8 cellular contexts compared by ENCODE assay signal in genomic region chr9:131500939-131501541, GRCh38. TPM values are rescaled to one million over a fixed set of nuclear protein-coding genes. Genes with fewer than 3 reads are reported as not detected.
A peak's percentile ranks its signal among the peaks of the same experiment; 100 is the strongest.
DNase-seq lines count a peak whose midpoint lies in the region; TF ChIP-seq lines count a peak whose summit lies in the region.

No MANE protein-coding gene starts in this region.

- H2AFZ ChIP-seq in smooth muscle cell (ENCODE audit: low read depth), result no peak overlapping the region

- H3K4me3 ChIP-seq in smooth muscle cell (no peak overlapping the region), esophagus squamous epithelium (no peak overlapping the region)

- peak overlapping the region; percentile 3 for H3K27ac ChIP-seq in smooth muscle cell (ENCODE audit: low read depth)
- H3K27ac ChIP-seq in esophagus squamous epithelium, result no peak overlapping the region

- in situ Hi-C loops in SK-MEL-5 (cut with HindIII; ENCODE audit: low pct_unique_long_range_greater_than_20kb, low sequenced_read_pairs), result no loop called here

- H3K36me3 ChIP-seq in smooth muscle cell (ENCODE audit: low read depth) (peaks cover 6% of the 10 kb centered on the region), esophagus squamous epithelium (peaks cover 15 to 44% (median 26%) of the 10 kb centered on the region in 3 donors)

- H3K4me1 ChIP-seq in smooth muscle cell (ENCODE audit: low read depth), result peaks cover 11% of the 10 kb centered on the region
- H3K4me1 ChIP-seq in esophagus squamous epithelium, result peaks cover 10 to 36% (median 19%) of the 10 kb centered on the region in 3 donors

- intact Hi-C loops in esophagus squamous epithelium (cut with DNase I), result no loop called here

- TF ChIP-seq CTCF in smooth muscle cell (IDR thresholded peaks at IDR 0.05; ENCODE audit: borderline replicate concordance, insufficient read depth, poor library complexity, severe bottlenecking) (no peak), esophagus squamous epithelium (IDR thresholded peaks at IDR 0.05) (no peak)

- no peaks in the 10 kb centered on the region for H3K79me2 ChIP-seq in smooth muscle cell (ENCODE audit: low read depth)

- WGBS in smooth muscle cell (ENCODE audit: low lambda C conversion rate), result 74% methylated on average over 5 of the region's 5 CpGs
- 36 to 59% methylated on average over 5 of the region's 5 CpGs for WGBS in esophagus squamous epithelium, 2 donors

- no peak for TF ChIP-seq POLR2A in esophagus squamous epithelium (IDR thresholded peaks at IDR 0.05)

- H4K20me1 ChIP-seq in smooth muscle cell (ENCODE audit: low read depth), result peaks cover 49% of the 10 kb centered on the region

- H3K4me2 ChIP-seq in smooth muscle cell, result no peak overlapping the region

- DNase-seq in GOT3 (lab: John Stamatoyannopoulos, UW) (peak; percentile 33), SK-MEL-5 (ENCODE audit: low read depth, low spot score) (peak; percentile 15), amniotic epithelial cell (ENCODE audit: low read depth) (peak; percentile 78), smooth muscle cell (lab: John Stamatoyannopoulos, UW; ENCODE audit: unreplicated experiment) (no peak), SK-N-DZ (ENCODE audit: low spot score) (no peak), NCI-H2029 treated with DMSO at 0.1 percent for 48 hours (lab: John Stamatoyannopoulos, UW) (no peak), esophagus squamous epithelium (lab: John Stamatoyannopoulos, UW) (no peak), NCI-H2107 treated with DMSO at 0.1 percent for 48 hours (lab: John Stamatoyannopoulos, UW; ENCODE audit: unreplicated experiment) (no peak)

- no peaks in the 10 kb centered on the region for H3K9me3 ChIP-seq in smooth muscle cell (replicated peaks; ENCODE audit: low read depth)
- H3K9me3 ChIP-seq in esophagus squamous epithelium, result no peaks in the 10 kb centered on the region

- H3K27me3 ChIP-seq in smooth muscle cell (ENCODE audit: low read depth) (no peaks in the 10 kb centered on the region), esophagus squamous epithelium (no peaks in the 10 kb centered on the region)

- no peak overlapping the region for H3K9ac ChIP-seq in smooth muscle cell (ENCODE audit: low read depth)

- peaks cover 34% of the 10 kb centered on the region for H3F3A ChIP-seq in smooth muscle cell (ENCODE audit: low read depth)

RNA-seq across cellular contexts. Expression of gene POMT1, which starts 1.7 kb away (rescaled TPM):
- 20.9 TPM in 2 replicates for total RNA-seq in SK-MEL-5 (2014; rRNA removed; shearing (Covaris generic))
- polyA plus RNA-seq in SK-MEL-5 (2015; cell fraction: cytosol; rRNA removed), result 22.7 and 23.3 TPM in 2 replicates
- 127 and 151 TPM in 2 replicates for polyA plus RNA-seq in SK-MEL-5 (2015; cell fraction: nucleus; rRNA removed)
- total RNA-seq in smooth muscle cell (11.8 and 14.6 TPM in 2 replicates), esophagus squamous epithelium (10 to 100 TPM; 14.6 to 27.8 (median 18.4) TPM)
- 15.2 and 23.6 TPM in 2 replicates for polyA plus RNA-seq in smooth muscle cell
- 30.5 and 37.9 TPM in 2 replicates for polyA plus RNA-seq in SK-N-DZ (2014; cell fraction: cytosol; rRNA removed)
- polyA plus RNA-seq in SK-N-DZ (2014; cell fraction: nucleus; rRNA removed), result 194 and 219 TPM in 2 replicates

RNA-seq across cellular contexts. Expression of gene UCK1, which starts 30.0 kb away (rescaled TPM):
- total RNA-seq in SK-MEL-5 (2014; rRNA removed; shearing (Covaris generic)), result 42.9 and 46.8 TPM in 2 replicates
- 50.5 and 58.4 TPM in 2 replicates for polyA plus RNA-seq in SK-MEL-5 (2015; cell fraction: cytosol; rRNA removed)
- 67.2 and 80.6 TPM in 2 replicates for polyA plus RNA-seq in SK-MEL-5 (2015; cell fraction: nucleus; rRNA removed)
- 9.7 and 13.6 TPM in 2 replicates for total RNA-seq in smooth muscle cell
- polyA plus RNA-seq in smooth muscle cell, result 18.7 and 20.2 TPM in 2 replicates
- polyA plus RNA-seq in SK-N-DZ (2014; cell fraction: cytosol; rRNA removed), result 29.9 and 32.4 TPM in 2 replicates
- 51.3 and 54.3 TPM in 2 replicates for polyA plus RNA-seq in SK-N-DZ (2014; cell fraction: nucleus; rRNA removed)
- total RNA-seq in esophagus squamous epithelium, result 10 to 100 TPM; 17.3 to 39.1 (median 24.8) TPM

RNA-seq across cellular contexts. Expression of gene PRRT1B, which starts 44.3 kb away (rescaled TPM):
- total RNA-seq in SK-MEL-5 (2014; rRNA removed; shearing (Covaris generic)), result not detected in 2 replicates
- polyA plus RNA-seq in SK-MEL-5 (2015; cell fraction: cytosol; rRNA removed), result not detected in 2 replicates
- not detected in 2 replicates for polyA plus RNA-seq in SK-MEL-5 (2015; cell fraction: nucleus; rRNA removed)
- total RNA-seq in smooth muscle cell (not detected in 2 replicates), esophagus squamous epithelium (not detected)
- polyA plus RNA-seq in smooth muscle cell, result not detected in 2 replicates
- not detected in 2 replicates for polyA plus RNA-seq in SK-N-DZ (2014; cell fraction: cytosol; rRNA removed)
- polyA plus RNA-seq in SK-N-DZ (2014; cell fraction: nucleus; rRNA removed), result not detected in 2 replicates

Comparison
In these comparisons a context has a peak if more than half of its experiments do, and no peak if none do; other contexts are left out.
1. DNase-seq: peak in GOT3 (single experiment), SK-MEL-5 (single experiment) and amniotic epithelial cell (single experiment); none in smooth muscle cell (single experiment), SK-N-DZ (single experiment), NCI-H2029 treated with DMSO at 0.1 percent for 48 hours (single experiment), esophagus squamous epithelium (single experiment) and NCI-H2107 treated with DMSO at 0.1 percent for 48 hours (single experiment).